In genomic region chr15:62986948-62987347, GRCh38 we compare ENCODE assay signal across 26 cellular contexts.
"Had no signal": no experiment of that assay in that cellular context is flagged by ENCODE, and none has a peak within 500 bp of the region (broad histone marks: within the 10 kb centered on the region; RNA-seq: fewer than 3 reads in every experiment).

No MANE protein-coding gene starts in this region.

- H3K27ac Mint-ChIP-seq: memory B cell; naive thymus-derived CD8-positive, alpha-beta T cell; progenitor cell of endocrine pancreas; stimulated activated naive B cell treated with anti-CD40 and anti-IgM and Interleukin-4, amounts not matched to agents 10 μg/mL and 1 μg/mL and 100 μg/mL, for 72 hours had no signal

- H3K27ac ChIP-seq: hepatocyte, left ventricle myocardium inferior, neutrophil, ovary, right atrium auricular region, right lobe of liver, stomach, testis, thyroid gland, transverse colon, upper lobe of right lung, uterus had no signal

- H3K4me3 ChIP-seq: hepatocyte, left ventricle myocardium inferior, lung, ovary, right atrium auricular region, right lobe of liver, smooth muscle cell, stomach, testis, thyroid gland, transverse colon, upper lobe of right lung, uterus had no signal

- H3K36me3 Mint-ChIP-seq: naive thymus-derived CD8-positive, alpha-beta T cell; stimulated activated naive B cell treated with anti-CD40 and anti-IgM and Interleukin-4, amounts not matched to agents 10 μg/mL and 1 μg/mL and 100 μg/mL, for 72 hours had no signal

- H2AFZ ChIP-seq: hepatocyte had no signal

- H3K4me2 ChIP-seq: hepatocyte, smooth muscle cell had no signal

- H3K9me3 ChIP-seq: left ventricle myocardium inferior, neutrophil, ovary, right atrium auricular region, right lobe of liver, stomach, testis, thyroid gland, transverse colon, upper lobe of right lung, uterus had no signal

- DNase-seq: islet precursor cell; left ventricle myocardium inferior; naive thymus-derived CD8-positive, alpha-beta T cell; ovary; right lobe of liver; stimulated activated CD4-positive, alpha-beta T cell treated with anti-CD3 and anti-CD28 coated beads, Interleukin-1b, Interleukin-23, amount 100 ng/mL, for 48 hours; stimulated activated CD4-positive, alpha-beta T cell treated with anti-CD3 and anti-CD28 coated beads, Interleukin-2, amount 100 ng/mL, for 48 hours; stimulated activated CD4-positive, alpha-beta T cell treated with anti-CD3 and anti-CD28 coated beads, Interleukin-4, amount 100 ng/mL, for 4 hours; stimulated activated CD8-positive, alpha-beta memory T cell treated with anti-CD3 and anti-CD28 coated beads, Interleukin-4, amount 100 ng/mL, for 48 hours; stimulated activated naive B cell treated with anti-CD40 and anti-IgM and Interleukin-4, amounts not matched to agents 10 μg/mL and 1 μg/mL and 100 μg/mL, for 72 hours; stimulated activated naive CD8-positive, alpha-beta T cell treated with anti-CD3 and anti-CD28 coated beads, Interleukin-15, Interleukin-2, amounts not matched to agents 100 U/mL and 50 U/mL, for 24 hours; stomach; testis; thyroid gland; transverse colon; upper lobe of right lung; uterus had no signal

- H3K36me3 ChIP-seq: left ventricle myocardium inferior, neutrophil, ovary, right atrium auricular region, right lobe of liver, stomach, thyroid gland, transverse colon, upper lobe of right lung, uterus had no signal

- ATAC-seq: naive thymus-derived CD8-positive, alpha-beta T cell; stimulated activated naive B cell treated with anti-CD40 and anti-IgM and Interleukin-4, amounts not matched to agents 10 μg/mL and 1 μg/mL and 100 μg/mL, for 72 hours; stimulated activated naive CD8-positive, alpha-beta T cell treated with anti-CD3 and anti-CD28 coated beads, Interleukin-15, Interleukin-2, amounts not matched to agents 100 U/mL and 50 U/mL, for 24 hours; upper lobe of right lung had no signal

- H3K9me3 Mint-ChIP-seq: memory B cell; stimulated activated naive B cell treated with anti-CD40 and anti-IgM and Interleukin-4, amounts not matched to agents 10 μg/mL and 1 μg/mL and 100 μg/mL, for 72 hours had no signal

- H3K4me1 Mint-ChIP-seq: memory B cell; naive thymus-derived CD8-positive, alpha-beta T cell; neural crest cell; stimulated activated naive B cell treated with anti-CD40 and anti-IgM and Interleukin-4, amounts not matched to agents 10 μg/mL and 1 μg/mL and 100 μg/mL, for 72 hours had no signal

- H3K4me1 ChIP-seq: left ventricle myocardium inferior, right lobe of liver, testis, thyroid gland, upper lobe of right lung, uterus had no signal

- H3K27me3 ChIP-seq: hepatocyte, ovary, right atrium auricular region, right lobe of liver, stomach, testis, thyroid gland, transverse colon, upper lobe of right lung, uterus had no signal

- H3K4me3 Mint-ChIP-seq: memory B cell; naive thymus-derived CD8-positive, alpha-beta T cell; nephron; neural crest cell; stimulated activated naive B cell treated with anti-CD40 and anti-IgM and Interleukin-4, amounts not matched to agents 10 μg/mL and 1 μg/mL and 100 μg/mL, for 72 hours had no signal
